Comparison of ENCODE assay signal across 8 cellular contexts in genomic region chr11:29432719-29433325, GRCh38.
A peak's percentile ranks its signal among the peaks of the same experiment; 100 is the strongest.
DNase-seq lines count a peak whose midpoint lies in the region; ATAC-seq, FAIRE-seq and TF ChIP-seq lines count a peak whose summit lies in the region.

No MANE protein-coding gene starts in this region.

- no peaks in the 10 kb centered on the region for H3K4me1 Mint-ChIP-seq in Caco-2 (ENCODE audit: low read depth, unreplicated experiment)

- BruUV-seq in Caco-2 (replicated peaks; lab: Mats Ljungman, UMichigan) = no TSS peak

- no peak overlapping the region for H3K27ac ChIP-seq in ascending aorta
- no peak overlapping the region for H3K27ac ChIP-seq in lower lobe of right lung
- H3K27ac ChIP-seq in right atrium auricular region = no peak overlapping the region

- CTCF ChIA-PET in Caco-2 (lab: Charles Lee) = no interaction called here

- H3K4me3 ChIP-seq in Caco-2 (ENCODE audit: low read depth, low read length) = no peak overlapping the region
- H3K4me3 ChIP-seq in ascending aorta = no peak overlapping the region
- no peak overlapping the region for H3K4me3 ChIP-seq in lower lobe of right lung
- no peak overlapping the region for H3K4me3 ChIP-seq in right atrium auricular region

- H3K4me1 ChIP-seq in Caco-2 (no peaks in the 10 kb centered on the region), ascending aorta (no peaks in the 10 kb centered on the region), lower lobe of right lung (no peaks in the 10 kb centered on the region), right atrium auricular region (no peaks in the 10 kb centered on the region)

- no peaks in the 10 kb centered on the region for H3K36me3 Mint-ChIP-seq in Caco-2 (ENCODE audit: insufficient read depth, unreplicated experiment)

- intact Hi-C loops in Caco-2 (cut with micrococcal nuclease; ENCODE audit: unreplicated experiment) = loop anchor here (2.0 to 5.0 kb wide), 3 partner anchors 199 to 1484 kb away; no protein-coding TSS in a partner anchor
- intact Hi-C loops in ascending aorta (cut with DNase I) = loop anchor here (5.0 kb wide), 1 partner anchor 1484 kb away; no protein-coding TSS in a partner anchor
- intact Hi-C loops in lower lobe of right lung (cut with DNase I) = loop anchor here (10.0 kb wide), 1 partner anchor 712 kb away; no protein-coding TSS in a partner anchor

- H3K4me3 Mint-ChIP-seq in Caco-2 (ENCODE audit: unreplicated experiment) = no peak overlapping the region

- peaks cover 7% of the 10 kb centered on the region for H3K27me3 Mint-ChIP-seq in Caco-2 (ENCODE audit: insufficient read depth, unreplicated experiment)

- ATAC-seq in lower lobe of right lung (no peak), HG02870 (IDR thresholded peaks at IDR 0.05; ENCODE audit: unreplicated experiment) (no peak), HG03378 (IDR thresholded peaks at IDR 0.05; ENCODE audit: unreplicated experiment) (no peak)

- no peak for FAIRE-seq in HTR-8/SVneo (lab: Jason Lieb, UNC)

- H3K27me3 ChIP-seq in Caco-2 (replicated peaks; ENCODE audit: control insufficient read depth, insufficient read depth, low read length) (no peaks in the 10 kb centered on the region), ascending aorta (no peaks in the 10 kb centered on the region), lower lobe of right lung (ENCODE audit: low read depth) (no peaks in the 10 kb centered on the region), right atrium auricular region (no peaks in the 10 kb centered on the region)

- H3K9me3 Mint-ChIP-seq in Caco-2 (ENCODE audit: unreplicated experiment) = peaks cover 9% of the 10 kb centered on the region

- POLR2A ChIA-PET in Caco-2 (lab: Charles Lee) = no interaction called here

- DNase-seq in Caco-2 (peak in 1 of 2 experiments; percentile 37), HTR-8/SVneo (ENCODE audit: insufficient read length, low spot score) (peak; percentile 12), ascending aorta (ENCODE audit: low spot score in 2 of 2) (no peak), lower lobe of right lung (no peak), right atrium auricular region (ENCODE audit: low spot score) (no peak), amniotic stem cell (lab: John Stamatoyannopoulos, UW) (no peak)

- H3K36me3 ChIP-seq in Caco-2 (ENCODE audit: control insufficient read depth, insufficient read depth, low read length) (no peaks in the 10 kb centered on the region), ascending aorta (no peaks in the 10 kb centered on the region), lower lobe of right lung (no peaks in the 10 kb centered on the region), right atrium auricular region (no peaks in the 10 kb centered on the region)

- TF ChIP-seq CTCF in Caco-2 (IDR thresholded peaks at IDR 0.05; ENCODE audit: insufficient read depth in 1 of 2, low read depth in 1 of 2, low read length in 1 of 2, severe bottlenecking in 1 of 2, unreplicated experiment in 1 of 2) = peak; percentile 39 to 42
- TF ChIP-seq CTCF in ascending aorta (IDR thresholded peaks at IDR 0.05) = peak; percentile 4 to 41 (median 27)
- peak; percentile 50 for TF ChIP-seq CTCF in lower lobe of right lung (IDR thresholded peaks at IDR 0.05)
- peak in 1 of 2 donors; percentile 64 for TF ChIP-seq CTCF in right atrium auricular region (IDR thresholded peaks at IDR 0.05)

- H3K27ac Mint-ChIP-seq in Caco-2 (ENCODE audit: unreplicated experiment) = no peak overlapping the region

- H3K9me3 ChIP-seq in Caco-2 = no peaks in the 10 kb centered on the region; the same call in 1 of the 2 replicates
- no peaks in the 10 kb centered on the region for H3K9me3 ChIP-seq in ascending aorta
- no peaks in the 10 kb centered on the region for H3K9me3 ChIP-seq in lower lobe of right lung
- no peaks in the 10 kb centered on the region for H3K9me3 ChIP-seq in right atrium auricular region
